8 cellular contexts compared by ENCODE assay signal in genomic region chr3:53255775-53256703, GRCh38. TPM values are rescaled to one million over a fixed set of nuclear protein-coding genes. Genes with fewer than 3 reads are reported as not detected.
A peak's percentile ranks its signal among the peaks of the same experiment; 100 is the strongest.
DNase-seq lines count a peak whose midpoint lies in the region; ATAC-seq and TF ChIP-seq lines count a peak whose summit lies in the region.

TSS of gene TKT (minus strand) at chr3:53256022. CDS start at chr3:53255942, 80 bp downstream.

- peak; percentile 57 for ATAC-seq in GM21360 (IDR thresholded peaks at IDR 0.05; ENCODE audit: unreplicated experiment)
- ATAC-seq in naive thymus-derived CD8-positive, alpha-beta T cell: peak; percentile 75 to 77
- peak; percentile 76 to 84 for ATAC-seq in stimulated activated naive B cell treated with anti-CD40 and anti-IgM and Interleukin-4, amounts not matched to agents 10 μg/mL and 1 μg/mL and 100 μg/mL, for 72 hours (replicated peaks)

- DNase-seq in Caki2 (ENCODE audit: low read depth): peak; percentile 76
- DNase-seq in HUDEP-2 (lab: John Stamatoyannopoulos, UW; ENCODE audit: unreplicated experiment in 76 of 76): peak in 74 of 76 experiments; percentile 39 to 92 (median 80)
- peak; percentile 89 for DNase-seq in RPMI7951 (ENCODE audit: low read depth)
- peak; percentile 79 for DNase-seq in activated T-helper 1 cell treated with anti-CD3 and anti-CD28 coated beads, Interleukin-12 subunit alpha, Interleukin-12 subunit beta, Interleukin-2, Interleukin-4 antibody, amounts not matched to agents 30 ng/mL and 10 ng/mL and 1 ng/mL, durations not matched to agents 14 hours and 24 hours and 36 hours (ENCODE audit: low spot score)
- DNase-seq in fibroblast of lung (ENCODE audit: low read depth in 2 of 2): peak; percentile 86 to 89
- DNase-seq in naive thymus-derived CD8-positive, alpha-beta T cell: peak; percentile 56 to 89 (median 70)
- peak; percentile 70 for DNase-seq in stimulated activated naive B cell treated with anti-CD40 and anti-IgM and Interleukin-4, amounts not matched to agents 10 μg/mL and 1 μg/mL and 100 μg/mL, for 72 hours

- H3K9me3 ChIP-seq in fibroblast of lung (ENCODE audit: control insufficient read depth, insufficient read depth, low read depth, low read length): no peaks in the 10 kb centered on the region

- no peak for TF ChIP-seq CTCF in fibroblast of lung (conservative IDR thresholded peaks at IDR 0.05 in 1 of 2, IDR thresholded peaks at IDR 0.05 in 1 of 2; ENCODE audit: low read depth in 1 of 2, low read length in 2 of 2)

- peaks cover 8% of the 10 kb centered on the region for H3K27me3 Mint-ChIP-seq in activated T-helper 1 cell treated with anti-CD3 and anti-CD28 coated beads, Interleukin-12 subunit alpha, Interleukin-12 subunit beta, Interleukin-2, Interleukin-4 antibody, amounts not matched to agents 30 ng/mL and 10 ng/mL and 1 ng/mL, durations not matched to agents 14 hours and 24 hours and 36 hours (ENCODE audit: insufficient read depth)
- no peaks in the 10 kb centered on the region for H3K27me3 Mint-ChIP-seq in naive thymus-derived CD8-positive, alpha-beta T cell
- H3K27me3 Mint-ChIP-seq in stimulated activated naive B cell treated with anti-CD40 and anti-IgM and Interleukin-4, amounts not matched to agents 10 μg/mL and 1 μg/mL and 100 μg/mL, for 72 hours: no peaks in the 10 kb centered on the region

- peaks cover 3% of the 10 kb centered on the region for H3K36me3 ChIP-seq in fibroblast of lung (ENCODE audit: control insufficient read depth, insufficient read depth, low read length)

- H4K20me1 ChIP-seq in fibroblast of lung (ENCODE audit: control insufficient read depth, extremely low read depth, insufficient read depth, low read length): peaks cover 11% of the 10 kb centered on the region

- POLR2A ChIA-PET in naive thymus-derived CD8-positive, alpha-beta T cell (lab: Charles Lee): interaction anchor here (0.6 to 2.6 kb wide), 5 partner anchors 11 to 484 kb away, joined by 4 to 18 read pairs (median 7); partner anchors contain the start of genes DCP1A and RFT1

- peak within 1 kb of the TSS; percentile 69 for H3K27ac ChIP-seq in fibroblast of lung (ENCODE audit: insufficient read depth, low read length)

- H3K27ac Mint-ChIP-seq in activated T-helper 1 cell treated with anti-CD3 and anti-CD28 coated beads, Interleukin-12 subunit alpha, Interleukin-12 subunit beta, Interleukin-2, Interleukin-4 antibody, amounts not matched to agents 30 ng/mL and 10 ng/mL and 1 ng/mL, durations not matched to agents 14 hours and 24 hours and 36 hours: peak within 1 kb of the TSS; percentile 90
- H3K27ac Mint-ChIP-seq in naive thymus-derived CD8-positive, alpha-beta T cell: peak within 1 kb of the TSS; percentile 51 to 92 (median 86)
- H3K27ac Mint-ChIP-seq in stimulated activated naive B cell treated with anti-CD40 and anti-IgM and Interleukin-4, amounts not matched to agents 10 μg/mL and 1 μg/mL and 100 μg/mL, for 72 hours: peak within 1 kb of the TSS; percentile 94

- intact Hi-C loops in activated T-helper 1 cell treated with anti-CD3 and anti-CD28 coated beads, Interleukin-12 subunit alpha, Interleukin-12 subunit beta, Interleukin-2, Interleukin-4 antibody, amounts not matched to agents 30 ng/mL and 10 ng/mL and 1 ng/mL, durations not matched to agents 14 hours and 24 hours and 36 hours (cut with micrococcal nuclease): loop anchor here (1.0 to 10.0 kb wide), 7 partner anchors 91 to 636 kb away; partner anchors contain the start of genes DCP1A, RFT1, SELENOK and SFMBT1

- H3K4me1 ChIP-seq in fibroblast of lung (ENCODE audit: control insufficient read depth, extremely low read depth, insufficient read depth, low read length): peaks cover 13% of the 10 kb centered on the region

- no peaks in the 10 kb centered on the region for H3K9me3 Mint-ChIP-seq in activated T-helper 1 cell treated with anti-CD3 and anti-CD28 coated beads, Interleukin-12 subunit alpha, Interleukin-12 subunit beta, Interleukin-2, Interleukin-4 antibody, amounts not matched to agents 30 ng/mL and 10 ng/mL and 1 ng/mL, durations not matched to agents 14 hours and 24 hours and 36 hours
- no peaks in the 10 kb centered on the region for H3K9me3 Mint-ChIP-seq in naive thymus-derived CD8-positive, alpha-beta T cell
- H3K9me3 Mint-ChIP-seq in stimulated activated naive B cell treated with anti-CD40 and anti-IgM and Interleukin-4, amounts not matched to agents 10 μg/mL and 1 μg/mL and 100 μg/mL, for 72 hours: no peaks in the 10 kb centered on the region

- peak within 1 kb of the TSS; percentile 73 for H3K9ac ChIP-seq in fibroblast of lung (ENCODE audit: insufficient read depth, low read length)

- in situ Hi-C loops in Caki2 (cut with HindIII; ENCODE audit: low pct_unique_long_range_greater_than_20kb, low sequenced_read_pairs): no loop called here

- H3K79me2 ChIP-seq in fibroblast of lung (ENCODE audit: control insufficient read depth, insufficient read depth, low read length): peaks cover 48% of the 10 kb centered on the region

- peak within 1 kb of the TSS; percentile 95 to 97 (median 97) for H3K4me3 ChIP-seq in fibroblast of lung (replicated peaks in 1 of 4; ENCODE audit: control extremely low read depth in 1 of 4, insufficient read depth in 1 of 4, low read depth in 3 of 4, low read length in 4 of 4)

- H2AFZ ChIP-seq in fibroblast of lung (ENCODE audit: low read length): peak within 1 kb of the TSS; percentile 39

- H3K4me3 Mint-ChIP-seq in activated T-helper 1 cell treated with anti-CD3 and anti-CD28 coated beads, Interleukin-12 subunit alpha, Interleukin-12 subunit beta, Interleukin-2, Interleukin-4 antibody, amounts not matched to agents 30 ng/mL and 10 ng/mL and 1 ng/mL, durations not matched to agents 14 hours and 24 hours and 36 hours: peak within 1 kb of the TSS; percentile 95
- H3K4me3 Mint-ChIP-seq in naive thymus-derived CD8-positive, alpha-beta T cell: peak within 1 kb of the TSS; percentile 88 to 95 (median 92)
- H3K4me3 Mint-ChIP-seq in stimulated activated naive B cell treated with anti-CD40 and anti-IgM and Interleukin-4, amounts not matched to agents 10 μg/mL and 1 μg/mL and 100 μg/mL, for 72 hours: peak within 1 kb of the TSS; percentile 93 to 99

- H3K36me3 Mint-ChIP-seq in activated T-helper 1 cell treated with anti-CD3 and anti-CD28 coated beads, Interleukin-12 subunit alpha, Interleukin-12 subunit beta, Interleukin-2, Interleukin-4 antibody, amounts not matched to agents 30 ng/mL and 10 ng/mL and 1 ng/mL, durations not matched to agents 14 hours and 24 hours and 36 hours (ENCODE audit: low read depth): peaks cover 17% of the 10 kb centered on the region
- no peaks in the 10 kb centered on the region for H3K36me3 Mint-ChIP-seq in naive thymus-derived CD8-positive, alpha-beta T cell
- H3K36me3 Mint-ChIP-seq in stimulated activated naive B cell treated with anti-CD40 and anti-IgM and Interleukin-4, amounts not matched to agents 10 μg/mL and 1 μg/mL and 100 μg/mL, for 72 hours: peaks cover 11 to 28% of the 10 kb centered on the region in 2 donors

- H3K27me3 ChIP-seq in fibroblast of lung (ENCODE audit: control insufficient read depth, insufficient read depth, low read length): no peaks in the 10 kb centered on the region

- H3K4me2 ChIP-seq in fibroblast of lung (ENCODE audit: extremely low read depth, insufficient read depth, low read length): peak within 1 kb of the TSS; percentile 97

- H3K4me1 Mint-ChIP-seq in activated T-helper 1 cell treated with anti-CD3 and anti-CD28 coated beads, Interleukin-12 subunit alpha, Interleukin-12 subunit beta, Interleukin-2, Interleukin-4 antibody, amounts not matched to agents 30 ng/mL and 10 ng/mL and 1 ng/mL, durations not matched to agents 14 hours and 24 hours and 36 hours (ENCODE audit: low read depth): peaks cover 36% of the 10 kb centered on the region
- H3K4me1 Mint-ChIP-seq in naive thymus-derived CD8-positive, alpha-beta T cell: peaks cover 16 to 43% (median 39%) of the 10 kb centered on the region in 4 donors
- peaks cover 21 to 50% of the 10 kb centered on the region in 2 donors for H3K4me1 Mint-ChIP-seq in stimulated activated naive B cell treated with anti-CD40 and anti-IgM and Interleukin-4, amounts not matched to agents 10 μg/mL and 1 μg/mL and 100 μg/mL, for 72 hours

RNA-seq across cellular contexts. Expression of gene TKT, which starts in this region (rescaled TPM):
- 2,344 and 2,977 TPM in 2 replicates for total RNA-seq in Caki2 (2014; rRNA removed; shearing (Covaris generic); ENCODE audit: low replicate concordance)
- 761 and 779 TPM in 2 replicates for total RNA-seq in RPMI7951 (2014; rRNA removed; shearing (Covaris generic))
- total RNA-seq in activated T-helper 1 cell treated with anti-CD3 and anti-CD28 coated beads, Interleukin-12 subunit alpha, Interleukin-12 subunit beta, Interleukin-2, Interleukin-4 antibody, amounts not matched to agents 30 ng/mL and 10 ng/mL and 1 ng/mL, durations not matched to agents 14 hours and 24 hours and 36 hours: 332 and 351 TPM in 2 replicates
- 810 and 846 TPM in 2 replicates for total RNA-seq in fibroblast of lung
- 163 and 225 TPM in 2 replicates for polyA plus RNA-seq in fibroblast of lung
- polyA plus RNA-seq in fibroblast of lung (2012): 422 and 584 TPM in 2 replicates
- 303 and 311 TPM in 2 replicates for polyA minus RNA-seq in fibroblast of lung (ENCODE audit: low replicate concordance)
- 10 to 100 TPM; 93.9 to 97.0 TPM for total RNA-seq in naive thymus-derived CD8-positive, alpha-beta T cell
- 10 to 100 TPM; 51.1 to 73.1 (median 69.7) TPM for polyA plus RNA-seq in naive thymus-derived CD8-positive, alpha-beta T cell

Comparison
In these comparisons a context has a peak if more than half of its experiments do, and no peak if none do; other contexts are left out.
1. Peak in every context shown above with its lines: DNase-seq, ATAC-seq, H3K4me3 ChIP-seq and H3K27ac ChIP-seq.